19 cellular contexts compared by ENCODE assay signal in the genomic region with DNA sequence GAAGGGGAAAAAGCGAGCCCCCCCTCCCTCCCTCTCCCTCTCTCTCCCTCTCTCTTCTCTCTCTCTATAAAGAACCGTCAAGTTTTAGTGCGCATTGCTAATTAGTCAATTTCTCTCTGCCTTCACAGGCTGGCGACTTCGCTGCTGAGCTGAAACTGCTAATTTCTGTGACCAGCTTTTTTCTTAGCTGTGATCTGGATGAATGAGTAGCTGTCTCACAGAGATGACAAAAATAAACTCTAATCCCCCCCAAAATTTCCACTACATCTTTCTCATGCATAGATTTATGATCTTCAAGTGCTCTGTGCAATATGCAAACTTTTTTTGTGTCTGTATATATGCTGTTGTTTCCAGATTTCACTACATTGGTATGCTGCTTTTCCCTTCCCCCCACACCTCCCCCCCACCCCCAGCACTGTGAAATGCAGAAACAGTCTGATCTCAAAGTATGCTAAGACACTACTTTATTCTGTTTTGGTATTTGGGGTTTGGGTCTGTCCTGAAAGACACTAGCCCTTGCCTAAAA. TPM values are rescaled to one million over a fixed set of nuclear protein-coding genes. Genes with fewer than 3 reads are reported as not detected.
DNase-seq lines count a peak whose midpoint lies in the region; ATAC-seq and TF ChIP-seq lines count a peak whose summit lies in the region.
"Had no signal": no experiment of that assay in that cellular context is flagged by ENCODE, and none has a peak within 500 bp of the region (broad histone marks: within the 10 kb centered on the region; RNA-seq: fewer than 3 reads in every experiment).

No MANE protein-coding gene starts in this region.

- no peak overlapping the region for H2AFZ ChIP-seq in neural progenitor cell (replicated peaks)

- H3K4me3 ChIP-seq in dorsolateral prefrontal cortex (peak overlapping the region in 39 of 59 donors; percentile 1 to 77 (median 58)), neural progenitor cell (peak overlapping the region; percentile 65)
- H3K4me3 ChIP-seq: tibial artery had no signal

- no peak for DNase-seq in dorsolateral prefrontal cortex
- DNase-seq in neural progenitor cell (ENCODE audit: low spot score), result no peak
- DNase-seq in natural killer cell, result no peak
- DNase-seq in NCI-H1105 (lab: John Stamatoyannopoulos, UW), result no peak
- DNase-seq: activated CD4-positive, alpha-beta T cell treated with anti-CD3 and anti-CD28 coated beads for 4 hours; activated naive CD4-positive, alpha-beta T cell; AML-193; GF-D8; KG1; kidney; SHP77 treated with DMSO at 0.1 percent for 48 hours; tibial artery had no signal

- peaks cover 17% of the 10 kb centered on the region for H3F3A ChIP-seq in neural progenitor cell (ENCODE audit: low read depth)

- no peaks in the 10 kb centered on the region for H3K36me3 ChIP-seq in neural progenitor cell
- H3K36me3 ChIP-seq: tibial artery had no signal

- H3K27ac Mint-ChIP-seq in neural progenitor cell (peak overlapping the region; percentile 96), natural killer cell (no peak overlapping the region)

- no peak for TF ChIP-seq POLR2A in GM18505 (IDR thresholded peaks at IDR 0.05; ENCODE audit: borderline replicate concordance, extremely low read depth, insufficient read depth, insufficient read length)

- TF ChIP-seq CTCF in dorsolateral prefrontal cortex (IDR thresholded peaks at IDR 0.05 in 54 of 56, conservative IDR thresholded peaks at IDR 0.05 in 2 of 56; ENCODE audit: low read depth in 1 of 56, partially characterized antibody in 56 of 56) (no peak), neural progenitor cell (IDR thresholded peaks at IDR 0.05) (no peak), natural killer cell (IDR thresholded peaks at IDR 0.05) (no peak)

- no peak overlapping the region for H3K9ac ChIP-seq in neural progenitor cell

- no peak overlapping the region for H3K27ac ChIP-seq in dorsolateral prefrontal cortex
- no peak overlapping the region for H3K27ac ChIP-seq in neural progenitor cell
- H3K27ac ChIP-seq: tibial artery had no signal

- H3K9me3 ChIP-seq in neural progenitor cell (ENCODE audit: low read depth), result no peaks in the 10 kb centered on the region
- H3K9me3 ChIP-seq: tibial artery had no signal

- peak overlapping the region; percentile 96 for H3K4me2 ChIP-seq in neural progenitor cell

- H3K36me3 Mint-ChIP-seq in neural progenitor cell, result peaks cover 2% of the 10 kb centered on the region
- no peaks in the 10 kb centered on the region for H3K36me3 Mint-ChIP-seq in natural killer cell

- peaks cover 0 to 33% (median 19%) of the 10 kb centered on the region in 45 donors for H3K27me3 ChIP-seq in dorsolateral prefrontal cortex
- H3K27me3 ChIP-seq in neural progenitor cell, result peaks cover 66% of the 10 kb centered on the region

- H3K4me1 ChIP-seq in neural progenitor cell, result peaks cover 27% of the 10 kb centered on the region

- no peaks in the 10 kb centered on the region for H3K79me2 ChIP-seq in neural progenitor cell (ENCODE audit: low read depth)

- H4K20me1 ChIP-seq in neural progenitor cell (ENCODE audit: low read depth), result peaks cover 3% of the 10 kb centered on the region

- H3K27me3 Mint-ChIP-seq in neural progenitor cell (ENCODE audit: insufficient read depth, low read depth), result peaks cover 5% of the 10 kb centered on the region
- H3K27me3 Mint-ChIP-seq in natural killer cell (ENCODE audit: low read depth in 2 of 2), result peaks cover 17 to 36% of the 10 kb centered on the region in 2 donors

- peak; percentile 43 for ATAC-seq in GM18505 (IDR thresholded peaks at IDR 0.05; ENCODE audit: unreplicated experiment)
- ATAC-seq in HG03354 (IDR thresholded peaks at IDR 0.05; ENCODE audit: poor library complexity, severe bottlenecking, unreplicated experiment), result peak; percentile 32
- no peak for ATAC-seq in HG03571 (IDR thresholded peaks at IDR 0.05; ENCODE audit: unreplicated experiment)
- ATAC-seq in natural killer cell, result no peak
- ATAC-seq in GM18861 (IDR thresholded peaks at IDR 0.05; ENCODE audit: unreplicated experiment), result no peak
- ATAC-seq: esophagus mucosa had no signal

- H3K9me3 Mint-ChIP-seq in neural progenitor cell (peaks cover 4% of the 10 kb centered on the region), natural killer cell (peaks cover 0 to 4% of the 10 kb centered on the region in 2 donors)

- H3K4me1 Mint-ChIP-seq in neural progenitor cell (peaks cover 63% of the 10 kb centered on the region), natural killer cell (no peaks in the 10 kb centered on the region)

- H3K4me3 Mint-ChIP-seq in neural progenitor cell (peak overlapping the region; percentile 95), natural killer cell (no peak overlapping the region)

- intact Hi-C loops in dorsolateral prefrontal cortex (cut with DNase I) (no loop called here), natural killer cell (cut with micrococcal nuclease) (no loop called here)

RNA-seq across cellular contexts. Expression of a gene that starts 0.4 kb away (rescaled TPM):
- total RNA-seq in dorsolateral prefrontal cortex (1 to 10 TPM in 56 of 120 experiments, under 1 TPM in 64; 0.12 to 3.4 (median 0.94) TPM), neural progenitor cell (ENCODE audit: low replicate concordance) (0.13 TPM in 1 of 2 replicates, not detected in the other), natural killer cell (under 1 TPM in 2 of 3 donors, not detected in 1; 0.26 to 0.28 TPM)
- total RNA-seq: osteoblast; T-helper 2 cell treated with Interferon-gamma antibody and Interleukin-4, amounts not matched to agents 100 ng/mL and 5 ng/mL, for 36 hours had no signal

Comparison
In these comparisons a context has a peak if more than half of its experiments do, and no peak if none do; other contexts are left out.
1. ATAC-seq: peak in GM18505 (single experiment) and HG03354 (single experiment); none in HG03571 (single experiment), natural killer cell (0 of 3) and GM18861 (single experiment).